Comparison of ENCODE assay signal across 9 cellular contexts in genomic region chr3:9810846-9811245, GRCh38. TPM values are rescaled to one million over a fixed set of nuclear protein-coding genes. Genes with fewer than 3 reads are reported as not detected.
DNase-seq lines count a peak whose midpoint lies in the region; ATAC-seq, FAIRE-seq and TF ChIP-seq lines count a peak whose summit lies in the region.
"Had no signal": no experiment of that assay in that cellular context is flagged by ENCODE, and none has a peak within 500 bp of the region (broad histone marks: within the 10 kb centered on the region; RNA-seq: fewer than 3 reads in every experiment).

No MANE protein-coding gene starts in this region.

- H3K4me1 ChIP-seq in SK-N-SH (ENCODE audit: control insufficient read depth in 1 of 2, insufficient read depth in 2 of 2, low read depth in 1 of 2, low read length in 1 of 2) = peaks cover 3 to 20% of the 10 kb centered on the region in 2 experiments; a peak in 1 of 4 replicates
- peaks cover 5 to 10% of the 10 kb centered on the region in 2 donors for H3K4me1 ChIP-seq in ascending aorta
- peaks cover 7% of the 10 kb centered on the region for H3K4me1 ChIP-seq in keratinocyte (ENCODE audit: control insufficient read depth, extremely low read depth, insufficient read depth, low read length)
- H3K4me1 ChIP-seq in subcutaneous abdominal adipose tissue (ENCODE audit: control insufficient read depth in 5 of 5, insufficient read depth in 5 of 5, low read length in 5 of 5) = peaks cover 0 to 22% (median 18%) of the 10 kb centered on the region in 5 donors

- no peak for ATAC-seq in SK-N-SH treated with all-trans-retinoic acid at 6 μM for 48 hours

- WGBS in SK-N-SH (ENCODE audit: low lambda C conversion rate) = 90% methylated on average over 10 of the region's 10 CpGs

- CTCF ChIA-PET in SK-N-SH (lab: Yijun Ruan, JAX) = interaction anchor here (1.2 kb wide), 1 partner anchor 9 kb away, joined by 3 read pairs; no protein-coding TSS in a partner anchor

- H3K27ac ChIP-seq in SK-N-SH (ENCODE audit: low read depth in 2 of 2, low read length in 1 of 2) (no peak overlapping the region; a peak in 1 of 4 replicates), ascending aorta (peak overlapping the region; percentile 94 to 95), keratinocyte (ENCODE audit: control insufficient read depth, insufficient read depth, low read length) (no peak overlapping the region), subcutaneous abdominal adipose tissue (ENCODE audit: low read depth, low read length) (peak overlapping the region; percentile 89)

- H3K27me3 ChIP-seq in SK-N-SH (ENCODE audit: insufficient read depth) = no peaks in the 10 kb centered on the region
- H3K27me3 ChIP-seq in ascending aorta = no peaks in the 10 kb centered on the region
- no peaks in the 10 kb centered on the region for H3K27me3 ChIP-seq in keratinocyte (ENCODE audit: control insufficient read depth, extremely low read depth, insufficient read depth, low read length)
- H3K27me3 ChIP-seq in subcutaneous abdominal adipose tissue (ENCODE audit: control insufficient read depth in 5 of 5, insufficient read depth in 4 of 5, low read length in 5 of 5) = no peaks in the 10 kb centered on the region

- POLR2A ChIA-PET in SK-N-SH (lab: Yijun Ruan, JAX) = interaction anchor here (0.7 kb wide), 1 partner anchor 18 kb away, joined by 3 read pairs; the partner anchor contains the start of gene ARPC4

- intact Hi-C loops in ascending aorta (cut with DNase I) = loop anchor here (1.0 kb wide), 2 partner anchors 19 to 33 kb away; partner anchors contain the start of genes RPUSD3 and TADA3

- H3K9me1 ChIP-seq in keratinocyte (ENCODE audit: control insufficient read depth, extremely low read depth, insufficient read depth, low read length) = no peaks in the 10 kb centered on the region

- H3K79me2 ChIP-seq in SK-N-SH (ENCODE audit: insufficient read depth) (no peaks in the 10 kb centered on the region), keratinocyte (ENCODE audit: control insufficient read depth, insufficient read depth, low read length) (no peaks in the 10 kb centered on the region)

- no peak for TF ChIP-seq RAD21 in SK-N-SH (IDR thresholded peaks at IDR 0.05; ENCODE audit: low read length)

- H3F3A ChIP-seq in SK-N-SH (replicated peaks; ENCODE audit: insufficient read depth) = peaks cover 30% of the 10 kb centered on the region

- H3K4me3 ChIP-seq in SK-N-SH (ENCODE audit: low read depth in 2 of 2, low read length in 1 of 2) = peak overlapping the region in 1 of 2 experiments; percentile 61; a peak in 1 of 4 replicates
- peak overlapping the region; percentile 71 to 80 for H3K4me3 ChIP-seq in ascending aorta
- H3K4me3 ChIP-seq in keratinocyte (ENCODE audit: control insufficient read depth in 2 of 3, extremely low read depth in 1 of 3, insufficient read depth in 2 of 3, low read depth in 1 of 3, low read length in 3 of 3) = peak overlapping the region in 2 of 3 experiments; percentile 60 to 63
- peak overlapping the region; percentile 74 to 88 (median 76) for H3K4me3 ChIP-seq in subcutaneous abdominal adipose tissue (ENCODE audit: low read depth in 1 of 5, low read length in 5 of 5)

- H3K4me2 ChIP-seq in SK-N-SH (peak overlapping the region; percentile 86; the same call in 1 of the 2 replicates), keratinocyte (ENCODE audit: control insufficient read depth, extremely low read depth, insufficient read depth, low read depth, low read length) (peak overlapping the region; percentile 90)

- peaks cover 13 to 23% of the 10 kb centered on the region in 2 experiments for H3K36me3 ChIP-seq in SK-N-SH (replicated peaks in 1 of 2; ENCODE audit: control insufficient read depth in 1 of 2, insufficient read depth in 2 of 2, low read length in 1 of 2)
- H3K36me3 ChIP-seq in ascending aorta = peaks cover 10 to 20% of the 10 kb centered on the region in 2 donors
- H3K36me3 ChIP-seq in keratinocyte (ENCODE audit: control insufficient read depth in 2 of 2, extremely low read depth in 1 of 2, insufficient read depth in 2 of 2, low read length in 2 of 2) = peaks cover 3 to 10% of the 10 kb centered on the region in 2 experiments
- H3K36me3 ChIP-seq in subcutaneous abdominal adipose tissue (ENCODE audit: control insufficient read depth in 5 of 5, insufficient read depth in 5 of 5, low read length in 5 of 5) = peaks cover 0 to 33% (median 28%) of the 10 kb centered on the region in 5 donors

- no peaks in the 10 kb centered on the region for H3K9me2 ChIP-seq in SK-N-SH

- no peak overlapping the region for H3K9ac ChIP-seq in SK-N-SH
- H3K9ac ChIP-seq in keratinocyte (ENCODE audit: control insufficient read depth, extremely low read depth, insufficient read depth, low read length) = peak overlapping the region; percentile 55
- H3K9ac ChIP-seq in subcutaneous abdominal adipose tissue (ENCODE audit: low read length in 5 of 5) = peak overlapping the region; percentile 38 to 85 (median 75)

- H2AFZ ChIP-seq in SK-N-SH (ENCODE audit: low read depth) (no peak overlapping the region), keratinocyte (ENCODE audit: control insufficient read depth, low read length) (peak overlapping the region; percentile 40)

- TF ChIP-seq EP300 in SK-N-SH (IDR thresholded peaks at IDR 0.05; ENCODE audit: borderline replicate concordance in 1 of 2, low read depth in 1 of 2, low read length in 1 of 2) = no peak

- DNase-seq in SK-N-SH (no peak), ascending aorta (ENCODE audit: low spot score in 2 of 2) (no peak), keratinocyte (ENCODE audit: low read depth, low spot score) (no peak), NCI-H2029 (lab: John Stamatoyannopoulos, UW) (no peak), NK-92 (lab: John Stamatoyannopoulos, UW; ENCODE audit: unreplicated experiment) (no peak), HuH-7 (ENCODE audit: low spot score) (no peak)

- H4K20me1 ChIP-seq in SK-N-SH (ENCODE audit: insufficient read depth) = no peaks in the 10 kb centered on the region
- H4K20me1 ChIP-seq in keratinocyte (ENCODE audit: control insufficient read depth, extremely low read depth, insufficient read depth, low read length) = no peaks in the 10 kb centered on the region

- H3K9me3 ChIP-seq in SK-N-SH (no peaks in the 10 kb centered on the region), ascending aorta (no peaks in the 10 kb centered on the region), keratinocyte (ENCODE audit: control insufficient read depth, low read depth, low read length) (no peaks in the 10 kb centered on the region), subcutaneous abdominal adipose tissue (ENCODE audit: control insufficient read depth in 5 of 5, low read length in 5 of 5) (no peaks in the 10 kb centered on the region)

- dilution Hi-C loops in keratinocyte (cut with MboI; ENCODE audit: extremely low pct_ligation_motif_present, low sequenced_read_pairs) = no loop called here

- FAIRE-seq in keratinocyte (lab: Jason Lieb, UNC) = no peak
- FAIRE-seq: TTC549 had no signal

- no peak for TF ChIP-seq CTCF in SK-N-SH (IDR thresholded peaks at IDR 0.05)
- TF ChIP-seq CTCF in ascending aorta (IDR thresholded peaks at IDR 0.05) = no peak
- no peak for TF ChIP-seq CTCF in keratinocyte (optimal IDR thresholded peaks at IDR 0.05 in 1 of 3, IDR thresholded peaks at IDR 0.05 in 1 of 3, conservative IDR thresholded peaks at IDR 0.05 in 1 of 3; ENCODE audit: extremely low read depth in 1 of 3, insufficient read depth in 2 of 3, low read length in 3 of 3)

RNA-seq across cellular contexts. Expression of gene TTLL3, which starts 0.8 kb away (rescaled TPM):
- polyA plus RNA-seq in SK-N-SH (2012; rRNA removed) (41.6 and 51.9 TPM in 2 replicates), keratinocyte (11.3 to 19.1 TPM (median 11.7 TPM) in 3 replicates)
- 7.6 and 9.3 TPM in 2 replicates for polyA plus RNA-seq in SK-N-SH (2012; cell fraction: cytosol; rRNA removed)
- 487 and 518 TPM in 2 replicates for polyA plus RNA-seq in SK-N-SH (2012; cell fraction: nucleus; rRNA removed)
- 47.0 TPM for total RNA-seq in ascending aorta
- polyA plus RNA-seq in keratinocyte (2011; ENCODE audit: low read depth) = 15.8 TPM
- 2.3 and 2.6 TPM in 2 replicates for polyA plus RNA-seq in keratinocyte (2011; cell fraction: cytosol; rRNA removed)
- 141 and 203 TPM in 2 replicates for polyA plus RNA-seq in keratinocyte (2011; cell fraction: nucleus; rRNA removed)
- 7.2 and 23.9 TPM in 2 replicates for polyA plus RNA-seq in keratinocyte (2012; ENCODE audit: low replicate concordance)
- 5.8 to 31.2 TPM (median 27.0 TPM) in 3 replicates for polyA minus RNA-seq in keratinocyte
- 1.3 TPM for polyA minus RNA-seq in keratinocyte (2011; cell fraction: cytosol; rRNA and poly(A)+ RNA removed)
- polyA minus RNA-seq in keratinocyte (2011; cell fraction: nucleus; rRNA and poly(A)+ RNA removed) = 14.8 and 38.5 TPM in 2 replicates

RNA-seq across cellular contexts. Expression of gene ARPC4, which starts 18.0 kb away (rescaled TPM):
- polyA plus RNA-seq in SK-N-SH (2012; rRNA removed) (220 and 233 TPM in 2 replicates), keratinocyte (161 to 325 TPM (median 173 TPM) in 3 replicates)
- polyA plus RNA-seq in SK-N-SH (2012; cell fraction: cytosol; rRNA removed) = 213 and 244 TPM in 2 replicates
- 74.3 and 105 TPM in 2 replicates for polyA plus RNA-seq in SK-N-SH (2012; cell fraction: nucleus; rRNA removed)
- total RNA-seq in ascending aorta = 160 TPM
- polyA plus RNA-seq in keratinocyte (2011; ENCODE audit: low read depth) = 36.1 TPM
- 177 and 220 TPM in 2 replicates for polyA plus RNA-seq in keratinocyte (2011; cell fraction: cytosol; rRNA removed)
- 75.3 and 80.5 TPM in 2 replicates for polyA plus RNA-seq in keratinocyte (2011; cell fraction: nucleus; rRNA removed)
- 97.9 and 190 TPM in 2 replicates for polyA plus RNA-seq in keratinocyte (2012; ENCODE audit: low replicate concordance)
- polyA minus RNA-seq in keratinocyte = 72.0 to 216 TPM (median 199 TPM) in 3 replicates
- 341 TPM for polyA minus RNA-seq in keratinocyte (2011; cell fraction: cytosol; rRNA and poly(A)+ RNA removed)
- polyA minus RNA-seq in keratinocyte (2011; cell fraction: nucleus; rRNA and poly(A)+ RNA removed) = 53.3 and 77.0 TPM in 2 replicates

RNA-seq across cellular contexts. Expression of gene TADA3, which starts 18.6 kb away (rescaled TPM):
- 84.1 and 102 TPM in 2 replicates for polyA plus RNA-seq in SK-N-SH (2012; rRNA removed)
- polyA plus RNA-seq in SK-N-SH (2012; cell fraction: cytosol; rRNA removed) = 54.6 and 75.9 TPM in 2 replicates
- polyA plus RNA-seq in SK-N-SH (2012; cell fraction: nucleus; rRNA removed) = 67.6 and 74.7 TPM in 2 replicates
- 106 TPM for total RNA-seq in ascending aorta
- 29.6 to 43.7 TPM (median 38.3 TPM) in 3 replicates for polyA plus RNA-seq in keratinocyte
- polyA plus RNA-seq in keratinocyte (2011; ENCODE audit: low read depth) = 29.1 TPM
- 27.7 and 44.7 TPM in 2 replicates for polyA plus RNA-seq in keratinocyte (2011; cell fraction: cytosol; rRNA removed)
- 22.5 and 30.1 TPM in 2 replicates for polyA plus RNA-seq in keratinocyte (2011; cell fraction: nucleus; rRNA removed)
- 22.4 and 43.5 TPM in 2 replicates for polyA plus RNA-seq in keratinocyte (2012; ENCODE audit: low replicate concordance)
- polyA minus RNA-seq in keratinocyte = 33.0 to 59.8 TPM (median 45.4 TPM) in 3 replicates
- 60.4 TPM for polyA minus RNA-seq in keratinocyte (2011; cell fraction: cytosol; rRNA and poly(A)+ RNA removed)
- 14.5 and 16.8 TPM in 2 replicates for polyA minus RNA-seq in keratinocyte (2011; cell fraction: nucleus; rRNA and poly(A)+ RNA removed)

RNA-seq across cellular contexts. Expression of gene RPUSD3, which starts 33.0 kb away (rescaled TPM):
- 43.4 and 48.0 TPM in 2 replicates for polyA plus RNA-seq in SK-N-SH (2012; rRNA removed)
- polyA plus RNA-seq in SK-N-SH (2012; cell fraction: cytosol; rRNA removed) = 21.7 and 28.2 TPM in 2 replicates
- polyA plus RNA-seq in SK-N-SH (2012; cell fraction: nucleus; rRNA removed) = 44.5 and 46.6 TPM in 2 replicates
- total RNA-seq in ascending aorta = 30.7 TPM
- polyA plus RNA-seq in keratinocyte = 31.5 to 39.0 TPM (median 37.6 TPM) in 3 replicates
- polyA plus RNA-seq in keratinocyte (2011; ENCODE audit: low read depth) = 5.2 TPM
- polyA plus RNA-seq in keratinocyte (2011; cell fraction: cytosol; rRNA removed) = 36.2 and 43.2 TPM in 2 replicates
- polyA plus RNA-seq in keratinocyte (2011; cell fraction: nucleus; rRNA removed) = 32.7 and 39.0 TPM in 2 replicates
- polyA plus RNA-seq in keratinocyte (2012; ENCODE audit: low replicate concordance) = 24.9 and 33.2 TPM in 2 replicates
- 25.9 to 58.6 TPM (median 26.6 TPM) in 3 replicates for polyA minus RNA-seq in keratinocyte
- 18.0 TPM for polyA minus RNA-seq in keratinocyte (2011; cell fraction: cytosol; rRNA and poly(A)+ RNA removed)
- polyA minus RNA-seq in keratinocyte (2011; cell fraction: nucleus; rRNA and poly(A)+ RNA removed) = 10.1 and 12.2 TPM in 2 replicates

RNA-seq across cellular contexts. Expression of gene CAMK1, which starts 41.1 kb away (rescaled TPM):
- polyA plus RNA-seq in SK-N-SH (2012; rRNA removed) = 44.9 and 47.1 TPM in 2 replicates
- polyA plus RNA-seq in SK-N-SH (2012; cell fraction: cytosol; rRNA removed) = 30.5 and 35.8 TPM in 2 replicates
- 39.3 and 46.4 TPM in 2 replicates for polyA plus RNA-seq in SK-N-SH (2012; cell fraction: nucleus; rRNA removed)
- total RNA-seq in ascending aorta = 82.9 TPM
- 1.1 to 2.4 TPM (median 2.3 TPM) in 3 replicates for polyA plus RNA-seq in keratinocyte
- 0.80 TPM for polyA plus RNA-seq in keratinocyte (2011; ENCODE audit: low read depth)
- polyA plus RNA-seq in keratinocyte (2011; cell fraction: cytosol; rRNA removed) = 0.90 and 1.4 TPM in 2 replicates
- 1.1 and 1.5 TPM in 2 replicates for polyA plus RNA-seq in keratinocyte (2011; cell fraction: nucleus; rRNA removed)
- polyA plus RNA-seq in keratinocyte (2012; ENCODE audit: low replicate concordance) = 0.35 and 2.7 TPM in 2 replicates
- polyA minus RNA-seq in keratinocyte = 0.66 to 1.4 TPM (median 1.1 TPM) in 3 replicates
- 2.9 TPM for polyA minus RNA-seq in keratinocyte (2011; cell fraction: cytosol; rRNA and poly(A)+ RNA removed)
- 0.63 and 0.85 TPM in 2 replicates for polyA minus RNA-seq in keratinocyte (2011; cell fraction: nucleus; rRNA and poly(A)+ RNA removed)

Comparison
In these comparisons a context has a peak if more than half of its experiments do, and no peak if none do; other contexts are left out.
1. H3K27ac ChIP-seq: peak in ascending aorta (2 of 2) and subcutaneous abdominal adipose tissue (single experiment); none in SK-N-SH (0 of 2) and keratinocyte (single experiment).